In the genomic region with DNA sequence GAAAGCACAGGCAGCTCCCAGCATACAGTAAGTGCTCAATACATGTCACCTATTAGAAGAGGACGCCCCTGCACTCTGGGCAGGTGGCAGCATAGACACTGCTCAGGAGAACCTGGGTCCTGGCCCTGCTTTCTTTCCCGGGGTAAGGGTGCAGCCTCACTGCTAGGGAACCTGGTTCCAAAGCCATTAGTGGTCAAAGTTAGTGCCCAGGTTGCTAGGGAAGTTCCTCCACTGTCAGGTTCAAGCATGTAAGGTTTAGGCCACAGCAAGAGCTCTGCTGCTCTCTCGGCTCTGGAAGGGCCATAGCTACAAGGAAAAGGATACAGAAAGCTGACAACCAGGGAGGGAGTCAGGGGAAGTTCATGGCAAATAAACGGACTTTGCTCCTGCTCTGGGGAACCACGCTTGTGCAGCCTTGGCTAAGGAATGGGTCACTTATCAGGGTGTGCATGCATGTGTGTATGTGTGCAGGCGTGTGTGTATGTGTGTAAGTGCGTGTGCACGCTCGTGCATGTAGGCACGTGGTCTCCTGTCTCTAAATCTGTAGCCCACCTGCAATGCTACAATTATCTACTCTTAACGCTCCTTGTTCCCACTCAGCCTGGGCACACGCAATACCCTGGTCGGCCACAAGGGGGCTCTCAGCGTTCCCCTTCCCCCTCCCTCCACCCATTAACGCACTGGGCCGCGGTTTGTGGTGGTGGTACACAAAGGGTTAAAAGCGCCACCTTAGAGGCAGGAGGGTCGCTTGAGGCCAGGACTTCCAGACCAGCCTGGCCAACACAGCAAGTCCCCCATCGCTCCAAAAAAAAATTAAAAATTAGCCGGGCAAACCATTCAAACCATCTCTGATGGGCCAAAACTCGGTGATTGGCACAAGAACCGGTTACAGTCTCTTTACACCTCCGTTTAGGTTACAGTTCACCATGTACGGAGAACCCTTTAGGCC, we compare ENCODE assay signal across 8 cellular contexts. TPM values are rescaled to one million over a fixed set of nuclear protein-coding genes. Genes with fewer than 3 reads are reported as not detected.
DNase-seq lines count a peak whose midpoint lies in the region; ATAC-seq and TF ChIP-seq lines count a peak whose summit lies in the region.

No MANE protein-coding gene starts in this region.

- no peaks in the 10 kb centered on the region for H3K36me3 Mint-ChIP-seq in CD4-positive, CD25-positive, alpha-beta regulatory T cell
- peaks cover 1% of the 10 kb centered on the region for H3K36me3 Mint-ChIP-seq in activated naive CD8-positive, alpha-beta T cell treated with anti-CD3 and anti-CD28 coated beads for 36 hours

- peak overlapping the region in 2 of 3 donors; percentile 71 to 83 for H3K27ac Mint-ChIP-seq in CD4-positive, CD25-positive, alpha-beta regulatory T cell
- peak overlapping the region; percentile 47 for H3K27ac Mint-ChIP-seq in activated naive CD8-positive, alpha-beta T cell treated with anti-CD3 and anti-CD28 coated beads for 36 hours

- POLR2A ChIA-PET in HEK293T (lab: Yijun Ruan, JAX), result no interaction called here

- H3K4me3 ChIP-seq in CD4-positive, CD25-positive, alpha-beta regulatory T cell (ENCODE audit: low read depth, low read length), result no peak overlapping the region
- H3K4me3 ChIP-seq in left ventricle myocardium inferior, result no peak overlapping the region
- H3K4me3 ChIP-seq in retinal pigment epithelial cell (ENCODE audit: low read length), result no peak overlapping the region

- H3K9me3 Mint-ChIP-seq in CD4-positive, CD25-positive, alpha-beta regulatory T cell, result peaks cover 0 to 3% (median 0%) of the 10 kb centered on the region in 7 donors
- H3K9me3 Mint-ChIP-seq in activated naive CD8-positive, alpha-beta T cell treated with anti-CD3 and anti-CD28 coated beads for 36 hours, result peaks cover 3% of the 10 kb centered on the region

- no peaks in the 10 kb centered on the region for H3K36me3 ChIP-seq in CD4-positive, CD25-positive, alpha-beta regulatory T cell (ENCODE audit: control insufficient read depth, insufficient read depth, low read length)
- no peaks in the 10 kb centered on the region for H3K36me3 ChIP-seq in left ventricle myocardium inferior

- H3K4me1 ChIP-seq in CD4-positive, CD25-positive, alpha-beta regulatory T cell (ENCODE audit: control insufficient read depth, insufficient read depth, low read length, poor library complexity, severe bottlenecking), result peaks cover 7% of the 10 kb centered on the region
- H3K4me1 ChIP-seq in left ventricle myocardium inferior, result peaks cover 6% of the 10 kb centered on the region

- peak; percentile 55 to 72 for ATAC-seq in CD4-positive, CD25-positive, alpha-beta regulatory T cell (ENCODE audit: low read depth in 2 of 2)
- ATAC-seq in GM21825 (IDR thresholded peaks at IDR 0.05; ENCODE audit: unreplicated experiment), result no peak

- CTCF ChIA-PET in HEK293T (lab: Yijun Ruan, JAX), result interaction anchor here (0.8 to 1.0 kb wide), 2 partner anchors 49 to 273 kb away, joined by 3 read pairs; a partner anchor contains a TSS

- peaks cover 11% of the 10 kb centered on the region for H3K27me3 Mint-ChIP-seq in CD4-positive, CD25-positive, alpha-beta regulatory T cell
- H3K27me3 Mint-ChIP-seq in activated naive CD8-positive, alpha-beta T cell treated with anti-CD3 and anti-CD28 coated beads for 36 hours, result no peaks in the 10 kb centered on the region

- no peaks in the 10 kb centered on the region for H3K27me3 ChIP-seq in CD4-positive, CD25-positive, alpha-beta regulatory T cell (ENCODE audit: control insufficient read depth, insufficient read depth, low read length)
- no peaks in the 10 kb centered on the region for H3K27me3 ChIP-seq in left ventricle myocardium inferior (ENCODE audit: low read depth)

- H3K4me3 Mint-ChIP-seq in CD4-positive, CD25-positive, alpha-beta regulatory T cell, result peak overlapping the region in 1 of 4 donors; percentile 73
- H3K4me3 Mint-ChIP-seq in activated naive CD8-positive, alpha-beta T cell treated with anti-CD3 and anti-CD28 coated beads for 36 hours, result no peak overlapping the region

- intact Hi-C loops in left ventricle myocardium inferior (cut with micrococcal nuclease), result no loop called here

- H3K4me1 Mint-ChIP-seq in CD4-positive, CD25-positive, alpha-beta regulatory T cell, result peaks cover 0 to 11% (median 5%) of the 10 kb centered on the region in 4 donors
- peaks cover 8% of the 10 kb centered on the region for H3K4me1 Mint-ChIP-seq in activated naive CD8-positive, alpha-beta T cell treated with anti-CD3 and anti-CD28 coated beads for 36 hours

- DNase-seq in CD4-positive, CD25-positive, alpha-beta regulatory T cell, result peak; percentile 46 to 60 (median 55)
- peak; percentile 77 for DNase-seq in HEK293T (ENCODE audit: extremely low spot score)
- peak; percentile 7 for DNase-seq in SKM-1 (lab: John Stamatoyannopoulos, UW; ENCODE audit: unreplicated experiment)
- peak; percentile 67 for DNase-seq in activated naive CD8-positive, alpha-beta T cell treated with anti-CD3 and anti-CD28 coated beads for 36 hours
- DNase-seq in left ventricle myocardium inferior, result peak; percentile 63
- no peak for DNase-seq in retinal pigment epithelial cell (ENCODE audit: low read depth)
- DNase-seq in middle frontal gyrus (ENCODE audit: extremely low spot score, low spot score), result no peak

- H3K27ac ChIP-seq in CD4-positive, CD25-positive, alpha-beta regulatory T cell (ENCODE audit: insufficient read depth, low read length, poor library complexity, severe bottlenecking), result no peak overlapping the region
- no peak overlapping the region for H3K27ac ChIP-seq in left ventricle myocardium inferior (replicated peaks)

- TF ChIP-seq CTCF in left ventricle myocardium inferior (IDR thresholded peaks at IDR 0.05; ENCODE audit: borderline replicate concordance) (peak; percentile 96), retinal pigment epithelial cell (conservative IDR thresholded peaks at IDR 0.05; ENCODE audit: low read depth, low read length) (peak; percentile 98)

- H3K9me3 ChIP-seq in CD4-positive, CD25-positive, alpha-beta regulatory T cell (ENCODE audit: control insufficient read depth in 2 of 2, low read length in 2 of 2), result no peaks in the 10 kb centered on the region
- no peaks in the 10 kb centered on the region for H3K9me3 ChIP-seq in left ventricle myocardium inferior (replicated peaks)

TF ChIP-seq in HEK293T, 16 proteins besides CTCF, POLR2A, EP300 and RAD21:
- TF ChIP-seq NFRKB (IDR thresholded peaks at IDR 0.05), result 0 out of 2 replicates have a peak, but pooled peaks have one; percentile 36
- no peak for TF ChIP-seq ARNT (IDR thresholded peaks at IDR 0.05)
TF ChIP-seq in HEK293T: peak in this region for 1.

RNA-seq across cellular contexts. Expression of a gene that starts 48.5 kb away (rescaled TPM):
- total RNA-seq in CD4-positive, CD25-positive, alpha-beta regulatory T cell, result 14.7 TPM
- polyA plus RNA-seq in CD4-positive, CD25-positive, alpha-beta regulatory T cell, result 1 to 10 TPM; 2.8 to 8.8 (median 4.3) TPM
- total RNA-seq in activated naive CD8-positive, alpha-beta T cell treated with anti-CD3 and anti-CD28 coated beads for 36 hours, result 10 to 100 TPM in 1 of 2 experiments, 1 to 10 TPM in 1; 9.9 to 12.2 TPM
- 3.2 TPM for total RNA-seq in left ventricle myocardium inferior

Comparison
In these comparisons a context has a peak if more than half of its experiments do, and no peak if none do; other contexts are left out.
1. DNase-seq: peak in CD4-positive, CD25-positive, alpha-beta regulatory T cell (3 of 3), HEK293T (single experiment), SKM-1 (single experiment), activated naive CD8-positive, alpha-beta T cell treated with anti-CD3 and anti-CD28 coated beads for 36 hours (single experiment) and left ventricle myocardium inferior (single experiment); none in retinal pigment epithelial cell (single experiment) and middle frontal gyrus (single experiment).